Comparison of ENCODE assay signal across 9 cellular contexts in the genomic region with DNA sequence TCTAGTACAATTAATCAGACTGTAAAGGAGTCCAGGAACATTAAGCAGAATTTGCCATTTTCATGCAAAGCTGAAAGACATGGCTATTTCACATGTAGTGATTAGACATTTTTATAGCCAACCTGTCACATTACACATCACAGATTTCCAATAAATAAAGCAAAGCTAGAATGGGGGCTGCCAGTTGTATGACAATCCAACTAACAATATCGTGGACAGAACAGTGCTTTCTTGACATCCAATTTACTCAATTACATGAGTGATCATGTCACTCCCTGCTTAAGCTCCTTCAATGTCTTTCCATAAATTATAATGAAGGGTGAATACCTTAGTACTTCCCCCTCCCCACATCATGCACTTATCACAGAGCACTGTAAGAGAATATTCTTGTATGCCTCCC.
"Had no signal": no experiment of that assay in that cellular context is flagged by ENCODE, and none has a peak within 500 bp of the region (broad histone marks: within the 10 kb centered on the region; RNA-seq: fewer than 3 reads in every experiment).

No MANE protein-coding gene starts in this region.

- H3K36me3 ChIP-seq: HAP-1 had no signal

- H3K4me3 ChIP-seq: GM23248, GM23338, HAP-1 had no signal

- H3K9ac ChIP-seq: GM23248 had no signal

- DNase-seq: GM23248, GOT3, H7, H9, HCEC 1CT, HFFc6 had no signal

- H3K9me3 ChIP-seq: HAP-1 had no signal

- H3K4me2 ChIP-seq: GM23338 had no signal

- H3K27ac ChIP-seq: GM23248 had no signal

- ATAC-seq: HCT116 had no signal

- H2AFZ ChIP-seq: GM23248, GM23338 had no signal
